1 cellular context compared by ENCODE assay signal in the genomic region with DNA sequence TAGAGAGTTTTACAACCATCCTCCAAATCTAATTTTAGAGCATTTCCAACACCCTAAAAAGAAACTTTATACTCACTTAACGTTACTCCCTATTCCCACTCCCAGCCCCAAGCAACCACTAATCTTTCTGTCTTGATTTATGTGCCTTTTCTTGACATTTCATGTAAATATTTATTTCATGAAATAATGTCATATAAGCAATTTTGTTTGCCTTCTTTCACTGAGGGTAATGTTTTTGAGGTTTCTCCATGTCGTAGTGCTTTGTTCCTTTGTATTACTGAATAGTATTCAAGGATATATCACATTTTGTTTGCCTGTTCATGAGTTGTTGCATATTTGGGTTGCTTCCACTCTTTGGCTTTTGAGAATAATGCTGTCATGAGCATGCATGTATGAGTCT.
A peak's percentile ranks its signal among the peaks of the same experiment; 100 is the strongest.
TF ChIP-seq lines count a peak whose summit lies in the region.

No MANE protein-coding gene starts in this region.

TF ChIP-seq in HepG2, 621 proteins besides CTCF, POLR2A, EP300 and RAD21 (continued from another document):
- peak; percentile 75 to 81 for TF ChIP-seq MAFK (conservative IDR thresholded peaks at IDR 0.05 in 1 of 2, IDR thresholded peaks at IDR 0.05 in 1 of 2; ENCODE audit: low read length in 2 of 2)
- TF ChIP-seq MAFF (IDR thresholded peaks at IDR 0.05; ENCODE audit: low read depth, low read length), result peak; percentile 81
- TF ChIP-seq, protein P1, sequence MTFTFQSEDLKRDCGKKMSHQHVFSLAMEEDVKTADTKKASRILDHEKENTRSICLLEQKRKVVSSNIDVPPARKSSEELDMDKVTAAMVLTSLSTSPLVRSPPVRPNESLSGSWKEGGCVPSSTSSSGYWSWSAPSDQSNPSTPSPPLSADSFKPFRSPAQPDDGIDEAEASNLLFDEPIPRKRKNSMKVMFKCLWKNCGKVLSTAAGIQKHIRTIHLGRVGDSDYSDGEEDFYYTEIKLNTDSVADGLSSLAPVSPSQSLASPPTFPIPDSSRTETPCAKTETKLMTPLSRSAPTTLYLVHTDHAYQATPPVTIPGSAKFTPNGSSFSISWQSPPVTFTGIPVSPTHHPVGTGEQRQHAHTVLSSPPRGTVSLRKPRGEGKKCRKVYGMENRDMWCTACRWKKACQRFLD (CRISPR knock-in tag; IDR thresholded peaks at IDR 0.05; ENCODE audit: borderline replicate concordance), result no peak
- TF ChIP-seq HNRNPH1 (optimal IDR thresholded peaks at IDR 0.05; ENCODE audit: low read depth, low read length), result no peak
- no peak for TF ChIP-seq ZNF589 (CRISPR knock-in tag; conservative IDR thresholded peaks at IDR 0.05)
- no peak for TF ChIP-seq TAF15 (IDR thresholded peaks at IDR 0.05; ENCODE audit: low read depth, low read length, poor library complexity, severe bottlenecking)
- no peak for TF ChIP-seq SETDB1 (CRISPR knock-in tag; IDR thresholded peaks at IDR 0.05; ENCODE audit: borderline replicate concordance)
- no peak for TF ChIP-seq ZNF205 (CRISPR knock-in tag; IDR thresholded peaks at IDR 0.05)
- TF ChIP-seq NR3C1 (CRISPR knock-in tag; IDR thresholded peaks at IDR 0.05), result no peak
TF ChIP-seq in HepG2: peak in this region for 2.
